Comparison of ENCODE assay signal across 8 cellular contexts in genomic region chr6:106628658-106629102, GRCh38. TPM values are rescaled to one million over a fixed set of nuclear protein-coding genes. Genes with fewer than 3 reads are reported as not detected.
DNase-seq lines count a peak whose midpoint lies in the region; ATAC-seq and TF ChIP-seq lines count a peak whose summit lies in the region.

No MANE protein-coding gene starts in this region.

- ATAC-seq in activated T-cell treated with anti-CD3 and anti-CD28 coated beads, Interleukin-2, amount 50 U/mL, for 72 hours (replicated peaks in 1 of 2): peak; percentile 2 to 34
- peak; percentile 6 for ATAC-seq in HG03520 (IDR thresholded peaks at IDR 0.05; ENCODE audit: unreplicated experiment)

- TF ChIP-seq POLR2A in suprapubic skin (IDR thresholded peaks at IDR 0.05): no peak

- TF ChIP-seq EP300 in suprapubic skin (IDR thresholded peaks at IDR 0.05): no peak

- no peaks in the 10 kb centered on the region for H3K27me3 ChIP-seq in suprapubic skin

- H3K4me3 Mint-ChIP-seq in activated T-cell treated with anti-CD3 and anti-CD28 coated beads, Interleukin-2, amount 50 U/mL, for 72 hours: peak overlapping the region; percentile 86 to 94

- peak overlapping the region; percentile 78 for H3K4me3 ChIP-seq in suprapubic skin

- no peak for DNase-seq in activated T-cell treated with anti-CD3 and anti-CD28 coated beads, Interleukin-2, amount 50 U/mL, for 72 hours
- no peak for DNase-seq in activated T-cell treated with anti-CD3 and anti-CD28 coated beads, Interleukin-2, amount 50 U/mL, for 1 hour
- DNase-seq in amniotic epithelial cell (ENCODE audit: low read depth) (peak; percentile 9), kidney tubule cell (ENCODE audit: low spot score) (peak; percentile 18), suprapubic skin (ENCODE audit: low spot score in 2 of 2) (no peak), NCI-H1436 (lab: John Stamatoyannopoulos, UW) (no peak), COLO829 (ENCODE audit: low spot score) (no peak)

- H3K27ac ChIP-seq in suprapubic skin: peak overlapping the region; percentile 71

- no peaks in the 10 kb centered on the region for H3K36me3 ChIP-seq in suprapubic skin

- no peaks in the 10 kb centered on the region for H3K36me3 Mint-ChIP-seq in activated T-cell treated with anti-CD3 and anti-CD28 coated beads, Interleukin-2, amount 50 U/mL, for 72 hours (ENCODE audit: insufficient read depth in 2 of 2)

- TF ChIP-seq CTCF in suprapubic skin (IDR thresholded peaks at IDR 0.05): no peak

- peak overlapping the region; percentile 99 for H3K27ac Mint-ChIP-seq in activated T-cell treated with anti-CD3 and anti-CD28 coated beads, Interleukin-2, amount 50 U/mL, for 72 hours

- WGBS in suprapubic skin: 28% methylated on average over 7 of the region's 7 CpGs

- H3K27me3 Mint-ChIP-seq in activated T-cell treated with anti-CD3 and anti-CD28 coated beads, Interleukin-2, amount 50 U/mL, for 72 hours (ENCODE audit: low read depth): no peaks in the 10 kb centered on the region

- no peaks in the 10 kb centered on the region for H3K9me3 ChIP-seq in suprapubic skin

- H3K4me1 ChIP-seq in suprapubic skin: peaks cover 15% of the 10 kb centered on the region

- no peaks in the 10 kb centered on the region for H3K9me3 Mint-ChIP-seq in activated T-cell treated with anti-CD3 and anti-CD28 coated beads, Interleukin-2, amount 50 U/mL, for 72 hours

- peaks cover 27% of the 10 kb centered on the region for H3K4me1 Mint-ChIP-seq in activated T-cell treated with anti-CD3 and anti-CD28 coated beads, Interleukin-2, amount 50 U/mL, for 72 hours (ENCODE audit: low read depth)

RNA-seq across cellular contexts. Expression of gene RTN4IP1, which starts 0.6 kb away (rescaled TPM):
- 10 to 100 TPM in 1 of 2 donors, 1 to 10 TPM in 1; 7.3 to 10.3 TPM for total RNA-seq in activated T-cell treated with anti-CD3 and anti-CD28 coated beads, Interleukin-2, amount 50 U/mL, for 72 hours
- 1 to 10 TPM; 1.8 to 5.3 (median 3.3) TPM for total RNA-seq in suprapubic skin

RNA-seq across cellular contexts. Expression of gene QRSL1, which starts 0.7 kb away (rescaled TPM):
- 10 to 100 TPM; 19.5 to 19.8 TPM for total RNA-seq in activated T-cell treated with anti-CD3 and anti-CD28 coated beads, Interleukin-2, amount 50 U/mL, for 72 hours
- total RNA-seq in suprapubic skin: 10 to 100 TPM in 1 of 4 donors, 1 to 10 TPM in 3; 6.4 to 10.4 (median 7.0) TPM

Comparison
In these comparisons a context has a peak if more than half of its experiments do, and no peak if none do; other contexts are left out.
1. DNase-seq: peak in amniotic epithelial cell (single experiment) and kidney tubule cell (single experiment); none in activated T-cell treated with anti-CD3 and anti-CD28 coated beads, Interleukin-2, amount 50 U/mL, for 72 hours (0 of 2), activated T-cell treated with anti-CD3 and anti-CD28 coated beads, Interleukin-2, amount 50 U/mL, for 1 hour (single experiment), suprapubic skin (0 of 2), NCI-H1436 (single experiment) and COLO829 (single experiment).